ENCODE assay signal across 4 cellular contexts in genomic region chr21:6068098-6068831, GRCh38.
DNase-seq lines count a peak whose midpoint lies in the region; ATAC-seq and TF ChIP-seq lines count a peak whose summit lies in the region.
"Not testable (repeated sequence)": the region's sequence is repeated elsewhere in the genome, so short reads cannot be mapped to it uniquely, and the experiment has no call there.

No MANE protein-coding gene starts in this region.

- H3K27me3 ChIP-seq in psoas muscle (ENCODE audit: insufficient read depth in 3 of 3, low read length in 2 of 3): not testable (repeated sequence)

- not testable (repeated sequence) for H3K9me3 ChIP-seq in mucosa of descending colon, psoas muscle

- not testable (repeated sequence) for H3K4me3 ChIP-seq in mucosa of descending colon, psoas muscle

- not testable (repeated sequence) for DNase-seq in left colon, mucosa of descending colon, psoas muscle

- whole genome bisulfite sequencing in psoas muscle, 3 donors: no CpG with 5 or more reads among the region's 31 CpGs

- intact Hi-C loops in left colon (cut with DNase I, micrococcal nuclease); mucosa of descending colon (cut with DNase I, micrococcal nuclease); psoas muscle (cut with DNase I): not testable (repeated sequence)

- H3K4me1 ChIP-seq in mucosa of descending colon (ENCODE audit: low read depth); psoas muscle: not testable (repeated sequence)

- not testable (repeated sequence) for H3K36me3 ChIP-seq in mucosa of descending colon (ENCODE audit: low read depth); psoas muscle (ENCODE audit: insufficient read depth in 1 of 2, low read depth in 1 of 2)

- ATAC-seq in esophagus mucosa (peak; percentile 54), left colon (peak; percentile 78), mucosa of descending colon (peak; percentile 72), psoas muscle (peak; percentile 58 to 92 (median 75))

- H3K27ac ChIP-seq in psoas muscle: not testable (repeated sequence)

- TF ChIP-seq CTCF in mucosa of descending colon (IDR thresholded peaks at IDR 0.05); psoas muscle (IDR thresholded peaks at IDR 0.05): not testable (repeated sequence)
